Comparison of ENCODE assay signal across 9 cellular contexts in genomic region chr1:22711591-22712501, GRCh38. TPM values are rescaled to one million over a fixed set of nuclear protein-coding genes. Genes with fewer than 3 reads are reported as not detected.
DNase-seq lines count a peak whose midpoint lies in the region; ATAC-seq and TF ChIP-seq lines count a peak whose summit lies in the region.
"Had no signal": no experiment of that assay in that cellular context is flagged by ENCODE, and none has a peak within 500 bp of the region (broad histone marks: within the 10 kb centered on the region; RNA-seq: fewer than 3 reads in every experiment).

No MANE protein-coding gene starts in this region.

- TF ChIP-seq CTCF in foreskin fibroblast (IDR thresholded peaks at IDR 0.05; ENCODE audit: low read depth, low read length) (no peak), gastrocnemius medialis (IDR thresholded peaks at IDR 0.05 in 4 of 5, conservative IDR thresholded peaks at IDR 0.05 in 1 of 5) (no peak), GM13976 (IDR thresholded peaks at IDR 0.05; ENCODE audit: borderline replicate concordance, control extremely low read depth, extremely low read depth, insufficient read depth, missing control alignments) (no peak)

- no peak overlapping the region for H3K27ac ChIP-seq in SJSA1
- no peak overlapping the region for H3K27ac ChIP-seq in gastrocnemius medialis
- H3K27ac ChIP-seq: C4-2B had no signal

- in situ Hi-C loops in gastrocnemius medialis (cut with MboI; ENCODE audit: low sequenced_read_pairs in 4 of 4) (loop anchor here in 1 of 4 donors (25.0 kb wide), 1 partner anchor 175 kb away; no protein-coding TSS in a partner anchor), GM13976 (cut with MboI; ENCODE audit: low sequenced_read_pairs, unreplicated experiment) (no loop called here)

- intact Hi-C loops in gastrocnemius medialis (cut with DNase I; ENCODE audit: low total_unique reads) = no loop called here

- H3K36me3 ChIP-seq in SJSA1 = no peaks in the 10 kb centered on the region
- no peaks in the 10 kb centered on the region for H3K36me3 ChIP-seq in gastrocnemius medialis

- DNase-seq in NCI-H1417 (lab: John Stamatoyannopoulos, UW) (peak; percentile 39 to 69 (median 54)), NCI-H1417 treated with DMSO at 0.1 percent for 48 hours (lab: John Stamatoyannopoulos, UW) (no peak), SJSA1 (ENCODE audit: low read depth in 1 of 2, low spot score in 2 of 2) (no peak), foreskin fibroblast (peak in 1 of 2 donors; percentile 34), gastrocnemius medialis (no peak), mesenteric fat pad (ENCODE audit: low spot score) (no peak), GM13976 (ENCODE audit: low spot score) (no peak), OCI-M2 (lab: John Stamatoyannopoulos, UW; ENCODE audit: unreplicated experiment) (no peak)

- H3K27me3 ChIP-seq in SJSA1 (replicated peaks) (peaks cover 20% of the 10 kb centered on the region), gastrocnemius medialis (peaks cover 12 to 22% (median 19%) of the 10 kb centered on the region in 3 donors)

- H3K4me3 ChIP-seq in SJSA1 (peak overlapping the region; percentile 38), foreskin fibroblast (ENCODE audit: low read depth in 1 of 2, low read length in 2 of 2) (peak overlapping the region; percentile 47 to 48), gastrocnemius medialis (peak overlapping the region; percentile 22 to 36 (median 28))

- TF ChIP-seq POLR2A in gastrocnemius medialis (IDR thresholded peaks at IDR 0.05) = no peak

- H3K9me3 ChIP-seq in SJSA1 (replicated peaks) (no peaks in the 10 kb centered on the region), gastrocnemius medialis (no peaks in the 10 kb centered on the region)

- ATAC-seq in gastrocnemius medialis = no peak

- peaks cover 9% of the 10 kb centered on the region for H3K4me1 ChIP-seq in SJSA1 (replicated peaks)
- H3K4me1 ChIP-seq in gastrocnemius medialis = no peaks in the 10 kb centered on the region

RNA-seq across cellular contexts. Expression of gene EPHB2, which starts 1.2 kb away (rescaled TPM):
- 3.6 and 4.3 TPM in 2 replicates for total RNA-seq in SJSA1 (2014; rRNA removed; shearing (Covaris generic))
- under 1 TPM in 3 of 4 donors, not detected in 1; 0.07 to 0.58 (median 0.24) TPM for total RNA-seq in gastrocnemius medialis
- total RNA-seq in mesenteric fat pad = 5.7 TPM

RNA-seq across cellular contexts. Expression of gene C1QB, which starts 58.8 kb away (rescaled TPM):
- total RNA-seq in SJSA1 (2014; rRNA removed; shearing (Covaris generic)) = not detected in 2 replicates
- 10 to 100 TPM; 30.6 to 97.2 (median 74.5) TPM for total RNA-seq in gastrocnemius medialis
- total RNA-seq in mesenteric fat pad = 531 TPM

Comparison
In these comparisons a context has a peak if more than half of its experiments do, and no peak if none do; other contexts are left out.
1. DNase-seq: peak in NCI-H1417 (3 of 3); none in NCI-H1417 treated with DMSO at 0.1 percent for 48 hours (single experiment), SJSA1 (0 of 2), gastrocnemius medialis (0 of 2), mesenteric fat pad (single experiment), GM13976 (single experiment) and OCI-M2 (single experiment).
2. RNA of gene C1QB, which starts 58.8 kb away (total RNA-seq): 531 TPM in mesenteric fat pad (single experiment) and 30.6 to 97.2 TPM in gastrocnemius medialis; not detected in SJSA1; every median in the first group is over 10 times any median in the second.
3. Peak in every context shown above with its lines, with median percentiles within 50 percentile points of each other: H3K4me3 ChIP-seq.